In the genomic region with DNA sequence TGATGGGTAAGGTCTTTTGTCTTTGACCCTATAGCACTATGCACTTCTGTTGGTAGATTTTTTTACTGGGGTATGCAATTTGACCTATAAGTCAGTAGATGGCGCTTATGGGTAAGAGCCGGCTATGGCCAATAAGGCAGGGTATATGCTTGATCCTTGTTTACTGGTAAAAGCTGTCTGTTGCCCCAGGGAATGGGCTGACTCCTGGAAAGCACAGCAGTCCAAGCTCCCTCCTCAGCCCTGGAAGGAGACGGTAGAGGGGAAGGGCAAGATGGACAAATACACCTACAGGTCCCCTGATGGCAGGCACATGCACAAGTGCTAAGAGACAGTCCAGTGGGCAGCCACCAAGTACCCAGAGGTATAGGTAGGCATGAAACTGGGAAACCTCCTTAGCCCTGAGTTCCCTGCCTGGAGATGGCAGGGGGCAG, we compare ENCODE assay signal across 8 cellular contexts.
DNase-seq lines count a peak whose midpoint lies in the region; ATAC-seq and TF ChIP-seq lines count a peak whose summit lies in the region.

No MANE protein-coding gene starts in this region.

- H3K9me3 ChIP-seq in breast epithelium = peaks cover 0 to 6% of the 10 kb centered on the region in 2 donors

- H3K9me3 Mint-ChIP-seq in activated T-helper 2 cell treated with anti-CD3 and anti-CD28 coated beads, Interferon-gamma antibody, Interleukin-2, Interleukin-4, amounts not matched to agents 10 μg/mL and 5 μg/mL and 100 μg/mL, durations not matched to agents 14 hours and 24 hours and 36 hours = no peaks in the 10 kb centered on the region

- TF ChIP-seq CTCF in 22Rv1 (IDR thresholded peaks at IDR 0.05) (peak; percentile 87), GM12864 (IDR thresholded peaks at IDR 0.05; ENCODE audit: low read depth, low read length, missing control alignments) (peak; percentile 70), breast epithelium (IDR thresholded peaks at IDR 0.05) (peak in 2 of 3 donors; percentile 48 to 53)

- H3K27me3 Mint-ChIP-seq in activated T-helper 2 cell treated with anti-CD3 and anti-CD28 coated beads, Interferon-gamma antibody, Interleukin-2, Interleukin-4, amounts not matched to agents 10 μg/mL and 5 μg/mL and 100 μg/mL, durations not matched to agents 14 hours and 24 hours and 36 hours (ENCODE audit: low read depth) = no peaks in the 10 kb centered on the region

- no peaks in the 10 kb centered on the region for H3K27me3 ChIP-seq in breast epithelium

- H3K27ac ChIP-seq in 22Rv1 (no peak overlapping the region), breast epithelium (no peak overlapping the region)

- no peak overlapping the region for H3K4me3 Mint-ChIP-seq in activated T-helper 2 cell treated with anti-CD3 and anti-CD28 coated beads, Interferon-gamma antibody, Interleukin-2, Interleukin-4, amounts not matched to agents 10 μg/mL and 5 μg/mL and 100 μg/mL, durations not matched to agents 14 hours and 24 hours and 36 hours (ENCODE audit: low read depth)

- no peak overlapping the region for H3K4me3 ChIP-seq in GM12864 (ENCODE audit: low read depth, low read length)
- H3K4me3 ChIP-seq in breast epithelium = no peak overlapping the region

- H3K4me1 ChIP-seq in breast epithelium = no peaks in the 10 kb centered on the region

- intact Hi-C loops in breast epithelium (cut with DNase I; ENCODE audit: low total_unique reads) = no loop called here
- intact Hi-C loops in activated T-helper 2 cell treated with anti-CD3 and anti-CD28 coated beads, Interferon-gamma antibody, Interleukin-2, Interleukin-4, amounts not matched to agents 10 μg/mL and 5 μg/mL and 100 μg/mL, durations not matched to agents 14 hours and 24 hours and 36 hours (cut with micrococcal nuclease) = loop anchor here (10.0 kb wide), 1 partner anchor 519 kb away; no protein-coding TSS in a partner anchor

- no peaks in the 10 kb centered on the region for H3K36me3 Mint-ChIP-seq in activated T-helper 2 cell treated with anti-CD3 and anti-CD28 coated beads, Interferon-gamma antibody, Interleukin-2, Interleukin-4, amounts not matched to agents 10 μg/mL and 5 μg/mL and 100 μg/mL, durations not matched to agents 14 hours and 24 hours and 36 hours (ENCODE audit: low read depth)

- no peak for DNase-seq in GM12864 (ENCODE audit: low read depth)
- peak; percentile 11 to 38 for DNase-seq in NCI-H2081 (lab: John Stamatoyannopoulos, UW)
- DNase-seq in breast epithelium (ENCODE audit: low spot score in 2 of 2) = no peak
- DNase-seq in left kidney (ENCODE audit: low read depth, low spot score) = peak; percentile 73
- no peak for DNase-seq in stimulated activated CD4-positive, alpha-beta T cell treated with anti-CD3 and anti-CD28 coated beads, Interleukin-4, amount 100 ng/mL, for 24 hours
- no peak for DNase-seq in activated T-helper 2 cell treated with anti-CD3 and anti-CD28 coated beads, Interferon-gamma antibody, Interleukin-2, Interleukin-4, amounts not matched to agents 10 μg/mL and 5 μg/mL and 100 μg/mL, durations not matched to agents 14 hours and 24 hours and 36 hours (ENCODE audit: low spot score)

- H3K4me1 Mint-ChIP-seq in activated T-helper 2 cell treated with anti-CD3 and anti-CD28 coated beads, Interferon-gamma antibody, Interleukin-2, Interleukin-4, amounts not matched to agents 10 μg/mL and 5 μg/mL and 100 μg/mL, durations not matched to agents 14 hours and 24 hours and 36 hours (ENCODE audit: low read depth) = no peaks in the 10 kb centered on the region

- peak; percentile 83 for ATAC-seq in HG02678 (IDR thresholded peaks at IDR 0.05; ENCODE audit: unreplicated experiment)

- no peak overlapping the region for H3K27ac Mint-ChIP-seq in activated T-helper 2 cell treated with anti-CD3 and anti-CD28 coated beads, Interferon-gamma antibody, Interleukin-2, Interleukin-4, amounts not matched to agents 10 μg/mL and 5 μg/mL and 100 μg/mL, durations not matched to agents 14 hours and 24 hours and 36 hours

- TF ChIP-seq POLR2A in breast epithelium (IDR thresholded peaks at IDR 0.05) = no peak

- no peaks in the 10 kb centered on the region for H3K36me3 ChIP-seq in breast epithelium

Comparison
In these comparisons a context has a peak if more than half of its experiments do, and no peak if none do; other contexts are left out.
1. DNase-seq: peak in NCI-H2081 (2 of 2) and left kidney (single experiment); none in GM12864 (single experiment), breast epithelium (0 of 2), stimulated activated CD4-positive, alpha-beta T cell treated with anti-CD3 and anti-CD28 coated beads, Interleukin-4, amount 100 ng/mL, for 24 hours (single experiment) and activated T-helper 2 cell treated with anti-CD3 and anti-CD28 coated beads, Interferon-gamma antibody, Interleukin-2, Interleukin-4, amounts not matched to agents 10 μg/mL and 5 μg/mL and 100 μg/mL, durations not matched to agents 14 hours and 24 hours and 36 hours (single experiment).
2. Peak in every context shown above with its lines, with median percentiles within 50 percentile points of each other: CTCF ChIP-seq.